In the genomic region with DNA sequence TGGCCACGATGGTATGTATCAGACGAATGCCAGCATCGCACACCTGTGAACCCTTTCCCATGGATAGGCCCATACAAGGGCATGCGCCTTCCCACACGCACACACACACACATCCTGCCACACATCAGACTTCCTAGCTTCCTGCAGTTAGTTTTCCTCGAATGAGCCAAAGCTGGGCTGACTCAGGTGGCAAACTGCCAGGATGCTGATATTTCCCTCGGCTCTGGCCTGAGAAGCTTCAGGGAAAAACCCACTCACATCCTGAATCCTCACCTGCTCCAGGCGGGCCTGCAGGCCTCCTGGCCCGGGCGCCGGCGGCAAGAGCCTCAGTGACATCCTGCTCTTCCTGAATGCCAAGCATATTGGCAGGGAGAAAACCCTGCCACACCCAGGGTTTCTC, we compare ENCODE assay signal across 10 cellular contexts. TPM values are rescaled to one million over a fixed set of nuclear protein-coding genes. Genes with fewer than 3 reads are reported as not detected.
DNase-seq lines count a peak whose midpoint lies in the region; ATAC-seq and TF ChIP-seq lines count a peak whose summit lies in the region.
"Had no signal": no experiment of that assay in that cellular context is flagged by ENCODE, and none has a peak within 500 bp of the region (broad histone marks: within the 10 kb centered on the region; RNA-seq: fewer than 3 reads in every experiment).

No MANE protein-coding gene starts in this region.

- no peak for TF ChIP-seq RAD21 in SK-N-SH (IDR thresholded peaks at IDR 0.05; ENCODE audit: low read length)

- H3K4me1 ChIP-seq in GM23248 (ENCODE audit: insufficient read depth) (peaks cover 8% of the 10 kb centered on the region; the same call in 1 of the 2 replicates), SK-N-SH (ENCODE audit: control insufficient read depth in 1 of 2, insufficient read depth in 2 of 2, low read depth in 1 of 2, low read length in 1 of 2) (peaks cover 10 to 11% of the 10 kb centered on the region in 2 experiments; a peak in 3 of 4 replicates), gastroesophageal sphincter (peaks cover 0 to 25% (median 11%) of the 10 kb centered on the region in 3 donors), sigmoid colon (peaks cover 0 to 11% (median 8%) of the 10 kb centered on the region in 4 donors)

- H2AFZ ChIP-seq in GM23248: no peak overlapping the region
- H2AFZ ChIP-seq in SK-N-SH (ENCODE audit: low read depth): peak overlapping the region; percentile 26; the same call in 1 of the 2 replicates

- H3K36me3 ChIP-seq in GM23248 (ENCODE audit: low read depth): no peaks in the 10 kb centered on the region
- no peaks in the 10 kb centered on the region for H3K36me3 ChIP-seq in SK-N-SH (replicated peaks in 1 of 2; ENCODE audit: control insufficient read depth in 1 of 2, insufficient read depth in 2 of 2, low read length in 1 of 2)
- H3K36me3 ChIP-seq in gastroesophageal sphincter: no peaks in the 10 kb centered on the region
- H3K36me3 ChIP-seq in sigmoid colon: no peaks in the 10 kb centered on the region
- H3K36me3 ChIP-seq: neutrophil had no signal

- no peaks in the 10 kb centered on the region for H3K9me2 ChIP-seq in GM23248 (ENCODE audit: insufficient read depth)
- H3K9me2 ChIP-seq in SK-N-SH: no peaks in the 10 kb centered on the region

- 11 to 13% methylated on average over 12 of the region's 12 CpGs for WGBS in GM23248 (ENCODE audit: low coverage in 1 of 2, low lambda C conversion rate in 2 of 2, missing lambda C conversion rate in 2 of 2), 2 experiments
- WGBS in SK-N-SH (ENCODE audit: low lambda C conversion rate): 18% methylated on average over 7 of the region's 12 CpGs
- WGBS in gastroesophageal sphincter (ENCODE audit: low coverage in 1 of 2), 2 donors: 23% methylated on average over 6 of the region's 12 CpGs; no CpG with 5 or more reads in 1 of the 2 donors
- 15 to 49% methylated on average over 12 of the region's 12 CpGs for WGBS in sigmoid colon, 2 donors

- H3K27me3 ChIP-seq in GM23248 (replicated peaks; ENCODE audit: insufficient read depth) (no peaks in the 10 kb centered on the region), SK-N-SH (ENCODE audit: insufficient read depth) (no peaks in the 10 kb centered on the region), gastroesophageal sphincter (no peaks in the 10 kb centered on the region), sigmoid colon (no peaks in the 10 kb centered on the region)

- no peaks in the 10 kb centered on the region for H3K79me2 ChIP-seq in GM23248 (ENCODE audit: insufficient read depth)
- H3K79me2 ChIP-seq in SK-N-SH (ENCODE audit: insufficient read depth): no peaks in the 10 kb centered on the region

- peak in 1 of 2 experiments; percentile 59; a peak in 1 of 4 replicates for TF ChIP-seq EP300 in SK-N-SH (IDR thresholded peaks at IDR 0.05; ENCODE audit: borderline replicate concordance in 1 of 2, low read depth in 1 of 2, low read length in 1 of 2)
- TF ChIP-seq EP300 in gastroesophageal sphincter (IDR thresholded peaks at IDR 0.05): no peak
- TF ChIP-seq EP300 in sigmoid colon (IDR thresholded peaks at IDR 0.05): no peak

- H3K4me2 ChIP-seq in GM23248 (ENCODE audit: unreplicated experiment) (no peak overlapping the region), SK-N-SH (peak overlapping the region; percentile 63; the same call in 1 of the 2 replicates)

- H4K20me1 ChIP-seq in GM23248 (ENCODE audit: insufficient read depth) (no peaks in the 10 kb centered on the region), SK-N-SH (ENCODE audit: insufficient read depth) (no peaks in the 10 kb centered on the region)

- H3K9me3 ChIP-seq in GM23248 (ENCODE audit: low read depth) (no peaks in the 10 kb centered on the region), SK-N-SH (no peaks in the 10 kb centered on the region), gastroesophageal sphincter (no peaks in the 10 kb centered on the region), sigmoid colon (no peaks in the 10 kb centered on the region)
- H3K9me3 ChIP-seq: neutrophil had no signal

- in situ Hi-C loops in GM23248 (cut with MboI): no loop called here

- H3K9ac ChIP-seq in GM23248: no peak overlapping the region
- no peak overlapping the region for H3K9ac ChIP-seq in SK-N-SH

- H3F3A ChIP-seq in GM23248 (ENCODE audit: insufficient read depth) (peaks cover 4% of the 10 kb centered on the region; the same call in 1 of the 2 replicates), SK-N-SH (replicated peaks; ENCODE audit: insufficient read depth) (peaks cover 8% of the 10 kb centered on the region)

- CTCF ChIA-PET in SK-N-SH (lab: Yijun Ruan, JAX): interaction anchor here (1.1 to 5.2 kb wide), 4 partner anchors 18 to 341 kb away, joined by 3 to 27 read pairs (median 4); no protein-coding TSS in a partner anchor

- peak; percentile 95 for DNase-seq in GM23248
- no peak for DNase-seq in SK-N-SH
- peak; percentile 93 for DNase-seq in sigmoid colon
- no peak for DNase-seq in activated CD4-positive, alpha-beta T cell treated with anti-CD3 and anti-CD28 coated beads, Interleukin-2, amount 50 U/mL, for 48 hours
- DNase-seq: activated CD4-positive, CD25-positive, alpha-beta regulatory T cell treated with anti-CD3 and anti-CD28 coated beads, Interleukin-2, amount 50 U/mL, for 72 hours had no signal

- TF ChIP-seq POLR2A in gastroesophageal sphincter (IDR thresholded peaks at IDR 0.05) (no peak), sigmoid colon (IDR thresholded peaks at IDR 0.05) (no peak)

- peak; percentile 88 for ATAC-seq in gastroesophageal sphincter
- ATAC-seq in HG03432 (IDR thresholded peaks at IDR 0.05; ENCODE audit: unreplicated experiment): no peak
- no peak for ATAC-seq in GM18873 (IDR thresholded peaks at IDR 0.05; ENCODE audit: low FRiP score, unreplicated experiment)
- no peak for ATAC-seq in HG03175 (IDR thresholded peaks at IDR 0.05; ENCODE audit: unreplicated experiment)

- POLR2A ChIA-PET in SK-N-SH (lab: Yijun Ruan, JAX): interaction anchor here (0.8 to 1.2 kb wide), 2 partner anchors 10 to 24 kb away, joined by 3 read pairs; no protein-coding TSS in a partner anchor

- H3K4me3 ChIP-seq in GM23248 (no peak overlapping the region), SK-N-SH (ENCODE audit: low read depth in 2 of 2, low read length in 1 of 2) (no peak overlapping the region), gastroesophageal sphincter (no peak overlapping the region), sigmoid colon (no peak overlapping the region)

- 0 out of 2 replicates have a peak overlapping the region, but pooled peaks have one; percentile 2 for H3K27ac ChIP-seq in GM23248
- H3K27ac ChIP-seq in SK-N-SH (ENCODE audit: low read depth in 2 of 2, low read length in 1 of 2): peak overlapping the region in 1 of 2 experiments; percentile 74; a peak in 3 of 4 replicates
- H3K27ac ChIP-seq in gastroesophageal sphincter: peak overlapping the region in 3 of 4 donors; percentile 40 to 71 (median 59)
- H3K27ac ChIP-seq in sigmoid colon: peak overlapping the region; percentile 57 to 73 (median 69)
- H3K27ac ChIP-seq: neutrophil had no signal

- intact Hi-C loops in sigmoid colon (cut with DNase I): no loop called here

- TF ChIP-seq CTCF in SK-N-SH (IDR thresholded peaks at IDR 0.05): no peak
- TF ChIP-seq CTCF in gastroesophageal sphincter (IDR thresholded peaks at IDR 0.05): no peak
- TF ChIP-seq CTCF in sigmoid colon (IDR thresholded peaks at IDR 0.05): no peak

TF ChIP-seq in SK-N-SH, 30 proteins besides CTCF, POLR2A, EP300 and RAD21 (continues in another document):
- TF ChIP-seq FOXJ3 (CRISPR knock-in tag; IDR thresholded peaks at IDR 0.05): no peak
- TF ChIP-seq, protein P1, sequence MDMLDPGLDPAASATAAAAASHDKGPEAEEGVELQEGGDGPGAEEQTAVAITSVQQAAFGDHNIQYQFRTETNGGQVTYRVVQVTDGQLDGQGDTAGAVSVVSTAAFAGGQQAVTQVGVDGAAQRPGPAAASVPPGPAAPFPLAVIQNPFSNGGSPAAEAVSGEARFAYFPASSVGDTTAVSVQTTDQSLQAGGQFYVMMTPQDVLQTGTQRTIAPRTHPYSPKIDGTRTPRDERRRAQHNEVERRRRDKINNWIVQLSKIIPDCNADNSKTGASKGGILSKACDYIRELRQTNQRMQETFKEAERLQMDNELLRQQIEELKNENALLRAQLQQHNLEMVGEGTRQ (IDR thresholded peaks at IDR 0.05; ENCODE audit: borderline replicate concordance, low read depth, low read length): no peak
- peak; percentile 81 for TF ChIP-seq TCF12 (IDR thresholded peaks at IDR 0.05)
- TF ChIP-seq, protein P2, sequence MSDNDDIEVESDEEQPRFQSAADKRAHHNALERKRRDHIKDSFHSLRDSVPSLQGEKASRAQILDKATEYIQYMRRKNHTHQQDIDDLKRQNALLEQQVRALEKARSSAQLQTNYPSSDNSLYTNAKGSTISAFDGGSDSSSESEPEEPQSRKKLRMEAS (IDR thresholded peaks at IDR 0.05; ENCODE audit: low read depth): peak; percentile 83
- no peak for TF ChIP-seq FOXM1 (IDR thresholded peaks at IDR 0.05; ENCODE audit: low read depth)
- peak; percentile 68 for TF ChIP-seq JUND (IDR thresholded peaks at IDR 0.05)
- TF ChIP-seq GABPA (IDR thresholded peaks at IDR 0.05; ENCODE audit: low read depth): peak; percentile 47; the same call in 1 of the 2 replicates
- peak; percentile 42 for TF ChIP-seq ELF1 (IDR thresholded peaks at IDR 0.05)
- TF ChIP-seq POLR2AphosphoS5 (IDR thresholded peaks at IDR 0.05; ENCODE audit: low read depth, low read length): peak; percentile 49; the same call in 1 of the 2 replicates

RNA-seq across cellular contexts. Expression of gene CALM1, which starts 22.4 kb away (rescaled TPM):
- total RNA-seq in GM23248 (2014; rRNA removed; shearing (Covaris generic)): 281 and 307 TPM in 2 replicates
- polyA plus RNA-seq in GM23248 (2016; fragmentation: Nextera tagmentation; extraction: Ambion mirVana) (782 and 785 TPM in 2 replicates), SK-N-SH (2012; rRNA removed) (221 and 299 TPM in 2 replicates), sigmoid colon (100 to 1,000 TPM; 404 to 722 (median 541) TPM)
- polyA plus RNA-seq in SK-N-SH (2012; cell fraction: cytosol; rRNA removed): 260 and 283 TPM in 2 replicates
- polyA plus RNA-seq in SK-N-SH (2012; cell fraction: nucleus; rRNA removed): 165 and 178 TPM in 2 replicates
- total RNA-seq in gastroesophageal sphincter (100 to 1,000 TPM; 425 to 902 (median 829) TPM), sigmoid colon (100 to 1,000 TPM; 647 to 889 (median 818) TPM)

Comparison
In these comparisons a context has a peak if more than half of its experiments do, and no peak if none do; other contexts are left out.
1. DNase-seq: peak in GM23248 (single experiment) and sigmoid colon (single experiment); none in SK-N-SH (single experiment) and activated CD4-positive, alpha-beta T cell treated with anti-CD3 and anti-CD28 coated beads, Interleukin-2, amount 50 U/mL, for 48 hours (0 of 2).